Comparison of ENCODE assay signal across 15 cellular contexts in the genomic region with DNA sequence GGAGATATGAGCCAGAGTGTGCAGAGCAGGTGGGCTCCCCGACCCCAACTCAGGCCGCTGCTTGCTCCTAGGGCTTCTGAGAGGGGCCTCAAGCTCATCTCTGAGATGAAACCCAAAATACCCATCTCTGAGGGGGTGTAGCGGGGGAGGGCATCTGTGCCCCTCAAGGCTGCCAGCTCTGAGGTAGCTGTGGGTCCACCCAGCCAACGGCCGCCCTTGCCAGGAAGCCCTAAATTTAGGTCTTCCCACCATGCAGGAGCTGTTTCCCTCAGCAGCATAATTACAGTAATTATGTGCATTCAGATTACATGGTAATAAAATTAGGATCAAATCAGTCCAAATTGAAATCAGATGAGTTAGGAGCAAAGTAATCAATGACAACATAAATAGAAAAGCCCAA.
"Had no signal": no experiment of that assay in that cellular context is flagged by ENCODE, and none has a peak within 500 bp of the region (broad histone marks: within the 10 kb centered on the region; RNA-seq: fewer than 3 reads in every experiment).

No MANE protein-coding gene starts in this region.

- H3K27ac Mint-ChIP-seq: activated CD4-positive, alpha-beta memory T cell treated with anti-CD3 and anti-CD28 coated beads for 36 hours; activated naive CD8-positive, alpha-beta T cell treated with anti-CD3 and anti-CD28 coated beads, Interleukin-2, amount 50 U/mL, for 24 hours had no signal

- H3K36me3 ChIP-seq: ovary, SJCRH30 had no signal

- H3K27me3 Mint-ChIP-seq: activated CD4-positive, alpha-beta memory T cell treated with anti-CD3 and anti-CD28 coated beads for 36 hours; activated naive CD8-positive, alpha-beta T cell treated with anti-CD3 and anti-CD28 coated beads, Interleukin-2, amount 50 U/mL, for 24 hours had no signal

- H3K9me3 ChIP-seq: ovary, SJCRH30 had no signal

- H3K27ac ChIP-seq: ovary, SJCRH30 had no signal

- H3K4me3 ChIP-seq: ovary, SJCRH30 had no signal

- DNase-seq: activated CD4-positive, alpha-beta memory T cell treated with anti-CD3 and anti-CD28 coated beads for 36 hours; activated CD4-positive, CD25-positive, alpha-beta regulatory T cell treated with anti-CD3 and anti-CD28 coated beads, Interleukin-2, amount 50 U/mL, for 72 hours; activated gamma-delta T cell; activated naive CD8-positive, alpha-beta T cell treated with anti-CD3 and anti-CD28 coated beads, Interleukin-2, amount 50 U/mL, for 24 hours; activated T-cell treated with anti-CD3 and anti-CD28 coated beads, Interleukin-2, amount 50 U/mL, for 48 hours; central memory CD4-positive, alpha-beta T cell; foreskin fibroblast; left colon; mesenchymal stem cell; nephron progenitor cell; ovary; SJCRH30; stimulated activated CD4-positive, alpha-beta T cell treated with anti-CD3 and anti-CD28 coated beads, Interleukin-15, amount 100 ng/mL, for 24 hours; stimulated activated CD4-positive, alpha-beta T cell treated with anti-CD3 and anti-CD28 coated beads, Interleukin-4, amount 100 ng/mL, for 4 hours had no signal

- H3K9me3 Mint-ChIP-seq: activated CD4-positive, alpha-beta memory T cell treated with anti-CD3 and anti-CD28 coated beads for 36 hours; activated naive CD8-positive, alpha-beta T cell treated with anti-CD3 and anti-CD28 coated beads, Interleukin-2, amount 50 U/mL, for 24 hours; nephron progenitor cell had no signal

- H3K27me3 ChIP-seq: ovary, SJCRH30 had no signal

- H3K4me3 Mint-ChIP-seq: activated CD4-positive, alpha-beta memory T cell treated with anti-CD3 and anti-CD28 coated beads for 36 hours; activated naive CD8-positive, alpha-beta T cell treated with anti-CD3 and anti-CD28 coated beads, Interleukin-2, amount 50 U/mL, for 24 hours; nephron progenitor cell had no signal

- H3K4me1 Mint-ChIP-seq: activated naive CD8-positive, alpha-beta T cell treated with anti-CD3 and anti-CD28 coated beads, Interleukin-2, amount 50 U/mL, for 24 hours had no signal

- ATAC-seq: activated naive CD8-positive, alpha-beta T cell treated with anti-CD3 and anti-CD28 coated beads, Interleukin-2, amount 50 U/mL, for 24 hours; esophagus mucosa; left colon had no signal
